1 cellular context compared by ENCODE assay signal in the genomic region with DNA sequence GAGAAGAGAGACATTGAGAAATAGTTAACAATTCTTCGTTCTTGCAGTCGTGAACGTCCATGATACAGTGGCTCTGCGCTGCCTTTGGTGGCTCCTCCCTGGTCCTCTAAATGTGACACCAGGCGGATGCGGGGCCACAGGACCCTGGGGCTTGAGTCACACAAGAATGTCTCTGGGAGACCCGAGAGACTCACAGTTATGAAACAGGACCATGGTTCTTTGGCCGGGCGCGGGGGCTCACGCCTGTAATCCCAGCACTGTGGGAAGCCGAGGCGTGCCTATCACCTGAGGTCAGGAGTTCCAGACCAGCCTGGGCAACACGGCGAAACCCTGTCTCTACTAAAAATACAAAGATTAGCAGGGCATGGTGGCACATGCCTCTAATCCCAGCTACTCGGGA.
TF ChIP-seq lines count a peak whose summit lies in the region.

No MANE protein-coding gene starts in this region.

TF ChIP-seq in HepG2, 621 proteins besides CTCF, POLR2A, EP300 and RAD21:
- TF ChIP-seq KDM5B (CRISPR knock-in tag; IDR thresholded peaks at IDR 0.05; ENCODE audit: borderline replicate concordance), result no peak
- TF ChIP-seq, protein P1, sequence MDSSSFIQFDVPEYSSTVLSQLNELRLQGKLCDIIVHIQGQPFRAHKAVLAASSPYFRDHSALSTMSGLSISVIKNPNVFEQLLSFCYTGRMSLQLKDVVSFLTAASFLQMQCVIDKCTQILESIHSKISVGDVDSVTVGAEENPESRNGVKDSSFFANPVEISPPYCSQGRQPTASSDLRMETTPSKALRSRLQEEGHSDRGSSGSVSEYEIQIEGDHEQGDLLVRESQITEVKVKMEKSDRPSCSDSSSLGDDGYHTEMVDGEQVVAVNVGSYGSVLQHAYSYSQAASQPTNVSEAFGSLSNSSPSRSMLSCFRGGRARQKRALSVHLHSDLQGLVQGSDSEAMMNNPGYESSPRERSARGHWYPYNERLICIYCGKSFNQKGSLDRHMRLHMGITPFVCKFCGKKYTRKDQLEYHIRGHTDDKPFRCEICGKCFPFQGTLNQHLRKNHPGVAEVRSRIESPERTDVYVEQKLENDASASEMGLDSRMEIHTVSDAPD (CRISPR knock-in tag; IDR thresholded peaks at IDR 0.05), result no peak
- TF ChIP-seq KDM2A (CRISPR knock-in tag; IDR thresholded peaks at IDR 0.05; ENCODE audit: borderline replicate concordance, low read depth), result 0 out of 2 replicates have a peak, but pooled peaks have one; percentile 2
- TF ChIP-seq ZNF263 (CRISPR knock-in tag; IDR thresholded peaks at IDR 0.05), result 0 out of 2 replicates have a peak, but pooled peaks have one; percentile 27
- no peak for TF ChIP-seq SALL2 (CRISPR knock-in tag; IDR thresholded peaks at IDR 0.05)
- TF ChIP-seq, protein P2, sequence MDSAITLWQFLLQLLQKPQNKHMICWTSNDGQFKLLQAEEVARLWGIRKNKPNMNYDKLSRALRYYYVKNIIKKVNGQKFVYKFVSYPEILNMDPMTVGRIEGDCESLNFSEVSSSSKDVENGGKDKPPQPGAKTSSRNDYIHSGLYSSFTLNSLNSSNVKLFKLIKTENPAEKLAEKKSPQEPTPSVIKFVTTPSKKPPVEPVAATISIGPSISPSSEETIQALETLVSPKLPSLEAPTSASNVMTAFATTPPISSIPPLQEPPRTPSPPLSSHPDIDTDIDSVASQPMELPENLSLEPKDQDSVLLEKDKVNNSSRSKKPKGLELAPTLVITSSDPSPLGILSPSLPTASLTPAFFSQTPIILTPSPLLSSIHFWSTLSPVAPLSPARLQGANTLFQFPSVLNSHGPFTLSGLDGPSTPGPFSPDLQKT (CRISPR knock-in tag; IDR thresholded peaks at IDR 0.05; ENCODE audit: borderline replicate concordance), result no peak
- TF ChIP-seq, protein P3, sequence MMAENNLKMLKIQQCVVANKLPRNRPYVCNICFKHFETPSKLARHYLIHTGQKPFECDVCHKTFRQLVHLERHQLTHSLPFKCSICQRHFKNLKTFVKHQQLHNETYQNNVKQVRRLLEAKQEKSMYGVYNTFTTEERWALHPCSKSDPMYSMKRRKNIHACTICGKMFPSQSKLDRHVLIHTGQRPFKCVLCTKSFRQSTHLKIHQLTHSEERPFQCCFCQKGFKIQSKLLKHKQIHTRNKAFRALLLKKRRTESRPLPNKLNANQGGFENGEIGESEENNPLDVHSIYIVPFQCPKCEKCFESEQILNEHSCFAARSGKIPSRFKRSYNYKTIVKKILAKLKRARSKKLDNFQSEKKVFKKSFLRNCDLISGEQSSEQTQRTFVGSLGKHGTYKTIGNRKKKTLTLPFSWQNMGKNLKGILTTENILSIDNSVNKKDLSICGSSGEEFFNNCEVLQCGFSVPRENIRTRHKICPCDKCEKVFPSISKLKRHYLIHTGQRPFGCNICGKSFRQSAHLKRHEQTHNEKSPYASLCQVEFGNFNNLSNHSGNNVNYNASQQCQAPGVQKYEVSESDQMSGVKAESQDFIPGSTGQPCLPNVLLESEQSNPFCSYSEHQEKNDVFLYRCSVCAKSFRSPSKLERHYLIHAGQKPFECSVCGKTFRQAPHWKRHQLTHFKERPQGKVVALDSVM (CRISPR knock-in tag; IDR thresholded peaks at IDR 0.05), result peak; percentile 42; the same call in 1 of the 2 replicates
